1 cellular context compared by ENCODE assay signal in the genomic region with DNA sequence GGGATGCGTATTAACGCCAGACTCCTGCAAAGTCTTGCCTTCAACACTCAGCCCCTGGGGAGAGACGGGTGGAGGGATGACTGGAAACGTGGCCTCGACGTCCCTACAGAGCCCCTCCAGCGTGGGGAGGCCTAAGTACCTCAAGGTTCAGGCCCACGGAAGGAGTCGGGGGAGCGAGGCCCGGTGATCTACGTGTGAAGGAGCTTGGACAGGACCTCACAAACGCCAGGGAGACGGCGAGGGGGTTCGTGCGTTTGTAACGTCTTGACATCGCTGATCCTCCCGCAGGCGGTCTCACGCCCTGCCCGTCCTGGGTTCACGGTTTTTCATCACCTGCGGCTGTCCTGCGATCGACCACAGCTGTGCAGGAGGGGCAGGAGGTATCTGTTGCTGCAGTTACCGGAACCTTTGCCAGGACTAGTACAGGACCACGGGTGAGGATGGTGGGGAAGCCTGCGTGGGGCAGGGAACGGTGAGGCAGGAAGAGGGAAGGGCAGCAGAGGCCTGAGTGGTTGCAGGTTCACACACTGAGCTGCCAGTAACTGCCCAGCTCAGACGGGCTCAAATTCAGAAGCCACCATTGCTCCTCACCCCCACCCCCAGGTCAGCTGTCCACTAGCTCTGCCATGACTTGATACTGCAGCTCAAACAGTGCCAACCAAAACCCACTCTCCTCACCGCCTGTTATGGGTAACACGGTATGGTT.
A peak's percentile ranks its signal among the peaks of the same experiment; 100 is the strongest.
TF ChIP-seq lines count a peak whose summit lies in the region.

No MANE protein-coding gene starts in this region.

TF ChIP-seq in GM12891, 5 proteins besides CTCF, POLR2A, EP300 and RAD21:
- TF ChIP-seq SPI1 (IDR thresholded peaks at IDR 0.05; ENCODE audit: low read depth, low read length) = no peak
- 0 out of 2 replicates have a peak, but pooled peaks have one; percentile 20 for TF ChIP-seq TAF1 (IDR thresholded peaks at IDR 0.05; ENCODE audit: low read depth, low read length)
- no peak for TF ChIP-seq PAX5 (IDR thresholded peaks at IDR 0.05; ENCODE audit: insufficient read depth, low read length, severe bottlenecking)
- TF ChIP-seq POU2F2 (IDR thresholded peaks at IDR 0.05; ENCODE audit: low read depth, low read length) = no peak; the same call in 1 of the 2 replicates
- peak; percentile 65 for TF ChIP-seq POLR2AphosphoS5 (IDR thresholded peaks at IDR 0.05; ENCODE audit: low read depth, low read length)
